ENCODE assay signal across 21 cellular contexts in genomic region chr2:99666256-99666655, GRCh38.
"Had no signal": no experiment of that assay in that cellular context is flagged by ENCODE, and none has a peak within 500 bp of the region (broad histone marks: within the 10 kb centered on the region; RNA-seq: fewer than 3 reads in every experiment).

No MANE protein-coding gene starts in this region.

- DNase-seq: activated CD4-positive, alpha-beta T cell treated with anti-CD3 and anti-CD28 coated beads for 1 hour; activated CD4-positive, alpha-beta T cell treated with anti-CD3 and anti-CD28 coated beads, Interleukin-2, amount 50 U/mL, for 1 hour; activated CD8-positive, alpha-beta T cell treated with anti-CD3 and anti-CD28 coated beads, Interleukin-2, amount 10 ng/mL, durations not matched to agents 7 days and 5 days; adrenal gland; foreskin melanocyte; hippocampal formation; left ventricle myocardium superior; mammary epithelial cell; midbrain; natural killer cell; right cardiac atrium; stimulated activated CD4-positive, alpha-beta T cell treated with anti-CD3 and anti-CD28 coated beads, Interleukin-4, amount 100 ng/mL, for 24 hours; stimulated activated naive CD4-positive, alpha-beta T cell treated with Interleukin-2 at 50 U/mL for 16 hours; T-cell had no signal

- H3K4me3 Mint-ChIP-seq: activated CD8-positive, alpha-beta T cell treated with anti-CD3 and anti-CD28 coated beads, Interleukin-2, amount 10 ng/mL, durations not matched to agents 7 days and 5 days; activated T-helper 17 cell treated with anti-CD3 and anti-CD28 coated beads, Interleukin-2, amount 50 U/mL, for 72 hours; central memory CD8-positive, alpha-beta T cell; natural killer cell; T-cell; T-helper 2 cell treated with Interferon-gamma antibody and Interleukin-4, amounts not matched to agents 5 μg/mL and 100 μg/mL, for 36 hours had no signal

- ATAC-seq: activated CD8-positive, alpha-beta T cell treated with anti-CD3 and anti-CD28 coated beads, Interleukin-2, amount 10 ng/mL, durations not matched to agents 7 days and 5 days; activated naive CD4-positive, alpha-beta T cell treated with anti-CD3 and anti-CD28 coated beads, Interleukin-2, amount 50 U/mL, for 72 hours; activated T-helper 17 cell treated with anti-CD3 and anti-CD28 coated beads, Interleukin-2, amount 50 U/mL, for 72 hours; left ventricle myocardium superior; natural killer cell; right cardiac atrium; T-cell had no signal

- FAIRE-seq: urothelium cell line had no signal

- H3K4me3 ChIP-seq: adrenal gland, ascending aorta, coronary artery had no signal

- H3K36me3 ChIP-seq: adrenal gland, ascending aorta had no signal

- H3K4me1 Mint-ChIP-seq: activated T-helper 17 cell treated with anti-CD3 and anti-CD28 coated beads, Interleukin-2, amount 50 U/mL, for 72 hours; central memory CD8-positive, alpha-beta T cell; natural killer cell; T-cell had no signal

- H3K9me3 ChIP-seq: adrenal gland, ascending aorta had no signal

- H3K27me3 Mint-ChIP-seq: activated T-helper 17 cell treated with anti-CD3 and anti-CD28 coated beads, Interleukin-2, amount 50 U/mL, for 72 hours had no signal

- H3K27ac Mint-ChIP-seq: activated CD8-positive, alpha-beta T cell treated with anti-CD3 and anti-CD28 coated beads, Interleukin-2, amount 10 ng/mL, durations not matched to agents 7 days and 5 days; activated naive CD4-positive, alpha-beta T cell treated with anti-CD3 and anti-CD28 coated beads, Interleukin-2, amount 50 U/mL, for 72 hours; activated T-helper 17 cell treated with anti-CD3 and anti-CD28 coated beads, Interleukin-2, amount 50 U/mL, for 72 hours; natural killer cell; T-cell; T-helper 2 cell treated with Interferon-gamma antibody and Interleukin-4, amounts not matched to agents 5 μg/mL and 100 μg/mL, for 36 hours had no signal

- H3K36me3 Mint-ChIP-seq: natural killer cell had no signal

- H3K9me3 Mint-ChIP-seq: activated T-helper 17 cell treated with anti-CD3 and anti-CD28 coated beads, Interleukin-2, amount 50 U/mL, for 72 hours; central memory CD8-positive, alpha-beta T cell; natural killer cell; T-helper 2 cell treated with Interferon-gamma antibody and Interleukin-4, amounts not matched to agents 5 μg/mL and 100 μg/mL, for 36 hours had no signal

- H3K27ac ChIP-seq: adrenal gland, ascending aorta, coronary artery had no signal

- H3K27me3 ChIP-seq: adrenal gland, ascending aorta had no signal
